In the genomic region with DNA sequence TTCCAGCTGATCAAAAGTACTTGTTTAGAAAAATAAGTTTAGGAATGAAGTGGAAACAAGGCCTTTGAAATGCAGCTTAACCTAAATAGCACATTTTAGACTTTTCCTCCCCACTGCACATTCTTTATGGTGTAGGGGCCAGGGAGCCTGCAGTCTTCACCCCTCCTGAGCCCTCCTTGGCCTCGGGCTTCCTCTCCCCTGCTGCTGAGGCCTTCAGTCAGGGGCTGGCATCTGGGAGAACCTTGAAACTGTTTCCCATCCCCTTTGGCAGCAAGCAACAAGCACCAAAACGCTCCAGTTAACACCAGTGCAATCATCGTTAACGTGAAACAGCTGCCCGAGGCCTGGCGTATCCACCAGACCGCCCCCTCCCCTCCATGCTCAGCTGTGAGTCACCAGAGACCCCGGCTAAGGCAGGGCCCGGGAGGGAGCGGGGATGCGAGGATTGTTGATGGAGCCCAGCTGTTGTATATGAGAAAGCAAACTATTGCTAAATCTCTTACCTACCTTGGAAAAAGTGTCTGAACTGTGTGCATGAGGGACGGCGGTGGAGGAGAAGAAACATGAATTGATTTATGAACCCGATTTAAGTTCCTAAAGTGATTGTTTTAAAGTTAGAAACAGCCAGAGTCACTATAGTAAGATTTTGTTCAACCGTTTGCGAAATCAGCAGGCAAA, we compare ENCODE assay signal across 8 cellular contexts. TPM values are rescaled to one million over a fixed set of nuclear protein-coding genes. Genes with fewer than 3 reads are reported as not detected.
DNase-seq lines count a peak whose midpoint lies in the region; TF ChIP-seq lines count a peak whose summit lies in the region.

No MANE protein-coding gene starts in this region.

- no peaks in the 10 kb centered on the region for H3K9me3 Mint-ChIP-seq in activated CD4-positive, alpha-beta T cell treated with anti-CD3 and anti-CD28 coated beads, Interleukin-2, amount 10 ng/mL, durations not matched to agents 24 days and 14 days

- H3K27me3 Mint-ChIP-seq in activated CD4-positive, alpha-beta T cell treated with anti-CD3 and anti-CD28 coated beads, Interleukin-2, amount 10 ng/mL, durations not matched to agents 24 days and 14 days: peaks cover 2% of the 10 kb centered on the region

- H3K4me3 ChIP-seq in muscle layer of colon (ENCODE audit: low read depth in 1 of 2, low read length in 2 of 2) (peak overlapping the region; percentile 3 to 89), uterus (peak overlapping the region in 1 of 2 donors; percentile 94)

- peak; percentile 51 for DNase-seq in COLO668 (lab: John Stamatoyannopoulos, UW; ENCODE audit: unreplicated experiment)
- peak; percentile 92 for DNase-seq in LHCN-M2 (ENCODE audit: low read depth)
- DNase-seq in activated CD4-positive, alpha-beta T cell treated with anti-CD3 and anti-CD28 coated beads, Interleukin-2, amount 10 ng/mL, durations not matched to agents 24 days and 14 days: peak; percentile 79
- DNase-seq in epidermal melanocyte (ENCODE audit: insufficient read length, low spot score): peak; percentile 60
- peak; percentile 86 to 93 for DNase-seq in uterus
- DNase-seq in T1000 (lab: John Stamatoyannopoulos, UW): no peak
- no peak for DNase-seq in NCI-H2029 treated with DMSO at 0.1 percent for 48 hours (lab: John Stamatoyannopoulos, UW)

- no peak for TF ChIP-seq POLR2A in uterus (IDR thresholded peaks at IDR 0.05)

- H3K4me1 ChIP-seq in muscle layer of colon (ENCODE audit: insufficient read depth, low read length) (peaks cover 55% of the 10 kb centered on the region), uterus (peaks cover 4 to 19% of the 10 kb centered on the region in 2 donors)

- peaks cover 48% of the 10 kb centered on the region for H3K4me1 Mint-ChIP-seq in activated CD4-positive, alpha-beta T cell treated with anti-CD3 and anti-CD28 coated beads, Interleukin-2, amount 10 ng/mL, durations not matched to agents 24 days and 14 days

- H3K27ac ChIP-seq in muscle layer of colon (ENCODE audit: low read depth, low read length) (peak overlapping the region; percentile 100), uterus (peak overlapping the region; percentile 98 to 99)

- H3K27me3 ChIP-seq in muscle layer of colon (ENCODE audit: control insufficient read depth in 1 of 2, insufficient read depth in 2 of 2, low read length in 2 of 2) (no peaks in the 10 kb centered on the region), uterus (no peaks in the 10 kb centered on the region)

- H3K9me3 ChIP-seq in muscle layer of colon (ENCODE audit: low read length): no peaks in the 10 kb centered on the region
- H3K9me3 ChIP-seq in uterus: no peaks in the 10 kb centered on the region

- H3K36me3 ChIP-seq in muscle layer of colon (ENCODE audit: insufficient read depth, low read length) (peaks cover 21% of the 10 kb centered on the region), uterus (no peaks in the 10 kb centered on the region)

- H3K27ac Mint-ChIP-seq in activated CD4-positive, alpha-beta T cell treated with anti-CD3 and anti-CD28 coated beads, Interleukin-2, amount 10 ng/mL, durations not matched to agents 24 days and 14 days: peak overlapping the region; percentile 96

- peak overlapping the region; percentile 99 for H3K9ac ChIP-seq in muscle layer of colon (ENCODE audit: low read length)

- H3K36me3 Mint-ChIP-seq in activated CD4-positive, alpha-beta T cell treated with anti-CD3 and anti-CD28 coated beads, Interleukin-2, amount 10 ng/mL, durations not matched to agents 24 days and 14 days (ENCODE audit: low read depth): peaks cover 45% of the 10 kb centered on the region

- no peak for TF ChIP-seq CTCF in uterus (IDR thresholded peaks at IDR 0.05)

- intact Hi-C loops in activated CD4-positive, alpha-beta T cell treated with anti-CD3 and anti-CD28 coated beads, Interleukin-2, amount 10 ng/mL, durations not matched to agents 24 days and 14 days (cut with micrococcal nuclease): loop anchor here (1.0 kb wide), 3 partner anchors 26 to 63 kb away; no protein-coding TSS in a partner anchor
- intact Hi-C loops in uterus (cut with DNase I; ENCODE audit: low total_unique reads): loop anchor here (5.0 to 10.0 kb wide), 3 partner anchors 199 to 264 kb away; no protein-coding TSS in a partner anchor

- peak overlapping the region; percentile 84 for H3K4me3 Mint-ChIP-seq in activated CD4-positive, alpha-beta T cell treated with anti-CD3 and anti-CD28 coated beads, Interleukin-2, amount 10 ng/mL, durations not matched to agents 24 days and 14 days

RNA-seq across cellular contexts. Expression of gene ZFP36L2, which starts 5.3 kb away (rescaled TPM):
- total RNA-seq in LHCN-M2 (2014; rRNA removed) (8.3 and 9.4 TPM in 2 replicates), uterus (100 to 1,000 TPM in 1 of 4 donors, 10 to 100 TPM in 3; 18.2 to 209 (median 67.2) TPM)
- 8.4 TPM for polyA plus RNA-seq in LHCN-M2 (2012)
- 92.8 and 93.1 TPM in 2 replicates for total RNA-seq in activated CD4-positive, alpha-beta T cell treated with anti-CD3 and anti-CD28 coated beads, Interleukin-2, amount 10 ng/mL, durations not matched to agents 24 days and 14 days

Comparison
In these comparisons a context has a peak if more than half of its experiments do, and no peak if none do; other contexts are left out.
1. DNase-seq: peak in COLO668 (single experiment), LHCN-M2 (single experiment), activated CD4-positive, alpha-beta T cell treated with anti-CD3 and anti-CD28 coated beads, Interleukin-2, amount 10 ng/mL, durations not matched to agents 24 days and 14 days (single experiment), epidermal melanocyte (single experiment) and uterus (2 of 2); none in T1000 (single experiment) and NCI-H2029 treated with DMSO at 0.1 percent for 48 hours (single experiment).